27 cellular contexts compared by ENCODE assay signal in genomic region chr1:37680933-37681332, GRCh38. TPM values are rescaled to one million over a fixed set of nuclear protein-coding genes. Genes with fewer than 3 reads are reported as not detected.
DNase-seq lines count a peak whose midpoint lies in the region; ATAC-seq, FAIRE-seq and TF ChIP-seq lines count a peak whose summit lies in the region.
"Had no signal": no experiment of that assay in that cellular context is flagged by ENCODE, and none has a peak within 500 bp of the region (broad histone marks: within the 10 kb centered on the region; RNA-seq: fewer than 3 reads in every experiment).

No MANE protein-coding gene starts in this region.

- H3K4me2 ChIP-seq in astrocyte (ENCODE audit: low read length) = no peak overlapping the region
- H3K4me2 ChIP-seq: A549; BLaER1 treated with 17β-estradiol and CSF1 and Interleukin-3, amounts not matched to agents 10 nM and 100 nM had no signal

- peak overlapping the region; percentile 60 for H3K27ac Mint-ChIP-seq in activated naive CD4-positive, alpha-beta T cell treated with anti-CD3 and anti-CD28 coated beads, Interleukin-2, amount 50 U/mL, for 24 hours
- no peak overlapping the region for H3K27ac Mint-ChIP-seq in activated naive CD4-positive, alpha-beta T cell treated with anti-CD3 and anti-CD28 coated beads for 36 hours
- H3K27ac Mint-ChIP-seq in astrocyte (ENCODE audit: unreplicated experiment) = peak overlapping the region; percentile 3
- peak overlapping the region; percentile 86 for H3K27ac Mint-ChIP-seq in neural crest cell (ENCODE audit: unreplicated experiment)
- no peak overlapping the region for H3K27ac Mint-ChIP-seq in T-helper 17 cell
- no peak overlapping the region for H3K27ac Mint-ChIP-seq in activated T-helper 1 cell treated with anti-CD3 and anti-CD28 coated beads, Interleukin-12 subunit alpha, Interleukin-12 subunit beta, Interleukin-2, Interleukin-4 antibody, amounts not matched to agents 30 ng/mL and 10 ng/mL and 1 ng/mL, durations not matched to agents 14 hours and 24 hours and 36 hours
- H3K27ac Mint-ChIP-seq: CD14-positive monocyte, HFFc6 had no signal

- H3K9me3 Mint-ChIP-seq in activated naive CD4-positive, alpha-beta T cell treated with anti-CD3 and anti-CD28 coated beads, Interleukin-2, amount 50 U/mL, for 24 hours = no peaks in the 10 kb centered on the region
- no peaks in the 10 kb centered on the region for H3K9me3 Mint-ChIP-seq in activated naive CD4-positive, alpha-beta T cell treated with anti-CD3 and anti-CD28 coated beads for 36 hours
- peaks cover 4% of the 10 kb centered on the region for H3K9me3 Mint-ChIP-seq in astrocyte (ENCODE audit: unreplicated experiment)
- no peaks in the 10 kb centered on the region for H3K9me3 Mint-ChIP-seq in neural crest cell
- no peaks in the 10 kb centered on the region for H3K9me3 Mint-ChIP-seq in activated T-helper 1 cell treated with anti-CD3 and anti-CD28 coated beads, Interleukin-12 subunit alpha, Interleukin-12 subunit beta, Interleukin-2, Interleukin-4 antibody, amounts not matched to agents 30 ng/mL and 10 ng/mL and 1 ng/mL, durations not matched to agents 14 hours and 24 hours and 36 hours
- H3K9me3 Mint-ChIP-seq: CD4-positive, alpha-beta memory T cell; HFFc6 had no signal

- H3K4me3 ChIP-seq in astrocyte (ENCODE audit: insufficient read depth, low read depth, low read length) (no peak overlapping the region), bronchial epithelial cell (ENCODE audit: low read depth, low read length) (no peak overlapping the region)
- H3K4me3 ChIP-seq: A549; BLaER1 treated with 17β-estradiol and CSF1 and Interleukin-3, amounts not matched to agents 10 nM and 100 nM; HAP-1 had no signal

- DNase-seq in activated naive CD4-positive, alpha-beta T cell treated with anti-CD3 and anti-CD28 coated beads for 36 hours = no peak
- DNase-seq in astrocyte (ENCODE audit: low read depth) (no peak), bronchial epithelial cell (ENCODE audit: low read depth) (no peak), neural crest cell (ENCODE audit: low read depth, low spot score) (no peak), T-helper 17 cell (no peak)
- no peak for DNase-seq in activated T-helper 1 cell treated with anti-CD3 and anti-CD28 coated beads, Interleukin-12 subunit alpha, Interleukin-12 subunit beta, Interleukin-2, Interleukin-4 antibody, amounts not matched to agents 30 ng/mL and 10 ng/mL and 1 ng/mL, durations not matched to agents 14 hours and 24 hours and 36 hours (ENCODE audit: low spot score)
- DNase-seq: 8988T; ACHN; AML-193; BE2C; Calu3; CD4-positive, alpha-beta memory T cell; COR-L47; DMS53; DMS79 treated with DMSO at 0.1 percent for 48 hours; GF-D8; GOT3; HFFc6 had no signal

- H4K20me1 ChIP-seq in astrocyte (ENCODE audit: insufficient read depth, low read length) = peaks cover 13% of the 10 kb centered on the region

- TF ChIP-seq CTCF in astrocyte (IDR thresholded peaks at IDR 0.05; ENCODE audit: insufficient read depth, low read depth, low read length) (no peak), bronchial epithelial cell (IDR thresholded peaks at IDR 0.05; ENCODE audit: insufficient read depth, low read length, severe bottlenecking) (no peak), neural crest cell (conservative IDR thresholded peaks at IDR 0.05) (no peak)

- H3K36me3 Mint-ChIP-seq in activated naive CD4-positive, alpha-beta T cell treated with anti-CD3 and anti-CD28 coated beads, Interleukin-2, amount 50 U/mL, for 24 hours = peaks cover 6% of the 10 kb centered on the region
- H3K36me3 Mint-ChIP-seq in activated naive CD4-positive, alpha-beta T cell treated with anti-CD3 and anti-CD28 coated beads for 36 hours (ENCODE audit: low read depth) = peaks cover 17% of the 10 kb centered on the region
- H3K36me3 Mint-ChIP-seq in astrocyte (ENCODE audit: low read depth, unreplicated experiment) (peaks cover 9% of the 10 kb centered on the region), neural crest cell (ENCODE audit: low read depth) (peaks cover 5% of the 10 kb centered on the region), T-helper 17 cell (ENCODE audit: low read depth) (peaks cover 4% of the 10 kb centered on the region)
- peaks cover 17% of the 10 kb centered on the region for H3K36me3 Mint-ChIP-seq in activated T-helper 1 cell treated with anti-CD3 and anti-CD28 coated beads, Interleukin-12 subunit alpha, Interleukin-12 subunit beta, Interleukin-2, Interleukin-4 antibody, amounts not matched to agents 30 ng/mL and 10 ng/mL and 1 ng/mL, durations not matched to agents 14 hours and 24 hours and 36 hours (ENCODE audit: low read depth)

- H3K36me3 ChIP-seq in astrocyte (ENCODE audit: insufficient read depth, low read length) (peaks cover 18% of the 10 kb centered on the region), bronchial epithelial cell (ENCODE audit: control insufficient read depth, insufficient read depth, low read length) (peaks cover 9% of the 10 kb centered on the region)
- H3K36me3 ChIP-seq: BE2C had no signal

- ATAC-seq in esophagus mucosa = no peak
- no peak for ATAC-seq in T-helper 17 cell
- ATAC-seq: A549 had no signal

- no peak overlapping the region for H3K27ac ChIP-seq in astrocyte (ENCODE audit: low read depth, low read length)
- H3K27ac ChIP-seq: A549; BLaER1 treated with 17β-estradiol and CSF1 and Interleukin-3, amounts not matched to agents 10 nM and 100 nM had no signal

- H3K4me3 Mint-ChIP-seq in activated naive CD4-positive, alpha-beta T cell treated with anti-CD3 and anti-CD28 coated beads, Interleukin-2, amount 50 U/mL, for 24 hours = no peak overlapping the region
- H3K4me3 Mint-ChIP-seq in activated naive CD4-positive, alpha-beta T cell treated with anti-CD3 and anti-CD28 coated beads for 36 hours = no peak overlapping the region
- H3K4me3 Mint-ChIP-seq in astrocyte (ENCODE audit: unreplicated experiment) = no peak overlapping the region
- no peak overlapping the region for H3K4me3 Mint-ChIP-seq in neural crest cell
- H3K4me3 Mint-ChIP-seq in T-helper 17 cell = no peak overlapping the region
- no peak overlapping the region for H3K4me3 Mint-ChIP-seq in activated T-helper 1 cell treated with anti-CD3 and anti-CD28 coated beads, Interleukin-12 subunit alpha, Interleukin-12 subunit beta, Interleukin-2, Interleukin-4 antibody, amounts not matched to agents 30 ng/mL and 10 ng/mL and 1 ng/mL, durations not matched to agents 14 hours and 24 hours and 36 hours
- H3K4me3 Mint-ChIP-seq: CD14-positive monocyte; CD4-positive, alpha-beta memory T cell; HFFc6 had no signal

- H3K79me2 ChIP-seq in astrocyte (ENCODE audit: insufficient read depth, low read length) = no peaks in the 10 kb centered on the region

- H3K27me3 Mint-ChIP-seq in activated naive CD4-positive, alpha-beta T cell treated with anti-CD3 and anti-CD28 coated beads, Interleukin-2, amount 50 U/mL, for 24 hours = no peaks in the 10 kb centered on the region
- H3K27me3 Mint-ChIP-seq in activated naive CD4-positive, alpha-beta T cell treated with anti-CD3 and anti-CD28 coated beads for 36 hours (ENCODE audit: low read depth) = no peaks in the 10 kb centered on the region
- H3K27me3 Mint-ChIP-seq in astrocyte (ENCODE audit: low read depth, unreplicated experiment) = peaks cover 12% of the 10 kb centered on the region
- H3K27me3 Mint-ChIP-seq in neural crest cell (ENCODE audit: low read depth) = peaks cover 9% of the 10 kb centered on the region
- H3K27me3 Mint-ChIP-seq in T-helper 17 cell = no peaks in the 10 kb centered on the region
- H3K27me3 Mint-ChIP-seq in activated T-helper 1 cell treated with anti-CD3 and anti-CD28 coated beads, Interleukin-12 subunit alpha, Interleukin-12 subunit beta, Interleukin-2, Interleukin-4 antibody, amounts not matched to agents 30 ng/mL and 10 ng/mL and 1 ng/mL, durations not matched to agents 14 hours and 24 hours and 36 hours (ENCODE audit: insufficient read depth) = peaks cover 5% of the 10 kb centered on the region
- H3K27me3 Mint-ChIP-seq: CD4-positive, alpha-beta memory T cell had no signal

- CTCF ChIA-PET in activated naive CD4-positive, alpha-beta T cell treated with anti-CD3 and anti-CD28 coated beads for 36 hours (lab: Charles Lee) = interaction anchor here (0.9 to 6.2 kb wide), 11 partner anchors 9 to 224 kb away, joined by 3 to 85 read pairs (median 4); partner anchors contain the start of genes MEAF6 and SNIP1

- H3K27me3 ChIP-seq in astrocyte (ENCODE audit: insufficient read depth, low read length) (peaks cover 2% of the 10 kb centered on the region), bronchial epithelial cell (ENCODE audit: control insufficient read depth, insufficient read depth, low read length) (no peaks in the 10 kb centered on the region)
- H3K27me3 ChIP-seq: BE2C had no signal

- no peaks in the 10 kb centered on the region for H3K4me1 ChIP-seq in astrocyte (ENCODE audit: insufficient read depth, low read length)
- H3K4me1 ChIP-seq: A549, BE2C, HAP-1 had no signal

- intact Hi-C loops in activated naive CD4-positive, alpha-beta T cell treated with anti-CD3 and anti-CD28 coated beads for 36 hours (cut with micrococcal nuclease) = loop anchor here (5.0 kb wide), 1 partner anchor 194 kb away; no protein-coding TSS in a partner anchor
- intact Hi-C loops in activated T-helper 1 cell treated with anti-CD3 and anti-CD28 coated beads, Interleukin-12 subunit alpha, Interleukin-12 subunit beta, Interleukin-2, Interleukin-4 antibody, amounts not matched to agents 30 ng/mL and 10 ng/mL and 1 ng/mL, durations not matched to agents 14 hours and 24 hours and 36 hours (cut with micrococcal nuclease) = no loop called here

- no peak overlapping the region for H2AFZ ChIP-seq in astrocyte (ENCODE audit: low read depth, low read length)

- H3K9me3 ChIP-seq in astrocyte (ENCODE audit: insufficient read depth, low read depth, low read length) (no peaks in the 10 kb centered on the region), T-helper 17 cell (ENCODE audit: control insufficient read depth, low read length, poor library complexity, severe bottlenecking) (no peaks in the 10 kb centered on the region)
- H3K9me3 ChIP-seq: A549; BE2C; BLaER1 treated with 17β-estradiol and CSF1 and Interleukin-3, amounts not matched to agents 10 nM and 100 nM; HAP-1 had no signal

- peaks cover 8% of the 10 kb centered on the region for H3K4me1 Mint-ChIP-seq in activated naive CD4-positive, alpha-beta T cell treated with anti-CD3 and anti-CD28 coated beads, Interleukin-2, amount 50 U/mL, for 24 hours
- H3K4me1 Mint-ChIP-seq in activated naive CD4-positive, alpha-beta T cell treated with anti-CD3 and anti-CD28 coated beads for 36 hours (ENCODE audit: low read depth) = peaks cover 3% of the 10 kb centered on the region
- H3K4me1 Mint-ChIP-seq in astrocyte (ENCODE audit: low read depth, unreplicated experiment) = peaks cover 4% of the 10 kb centered on the region
- H3K4me1 Mint-ChIP-seq in neural crest cell = no peaks in the 10 kb centered on the region
- peaks cover 12% of the 10 kb centered on the region for H3K4me1 Mint-ChIP-seq in T-helper 17 cell
- H3K4me1 Mint-ChIP-seq in activated T-helper 1 cell treated with anti-CD3 and anti-CD28 coated beads, Interleukin-12 subunit alpha, Interleukin-12 subunit beta, Interleukin-2, Interleukin-4 antibody, amounts not matched to agents 30 ng/mL and 10 ng/mL and 1 ng/mL, durations not matched to agents 14 hours and 24 hours and 36 hours (ENCODE audit: low read depth) = peaks cover 9% of the 10 kb centered on the region

- FAIRE-seq in astrocyte (lab: Jason Lieb, UNC) (no peak), bronchial epithelial cell (lab: Jason Lieb, UNC) (peak; percentile 40)
- FAIRE-seq: A549, GM12891, H54 had no signal

- no peak overlapping the region for H3K9ac ChIP-seq in astrocyte (ENCODE audit: low read length)
- H3K9ac ChIP-seq: BLaER1 treated with 17β-estradiol and CSF1 and Interleukin-3, amounts not matched to agents 10 nM and 100 nM had no signal

RNA-seq across cellular contexts. Expression of gene CDCA8, which starts 11.4 kb away (rescaled TPM):
- total RNA-seq in activated naive CD4-positive, alpha-beta T cell treated with anti-CD3 and anti-CD28 coated beads for 36 hours = 10 to 100 TPM; 73.6 to 78.6 TPM
- 4.2 and 5.5 TPM in 2 replicates for total RNA-seq in astrocyte
- 0.26 and 0.38 TPM in 2 replicates for total RNA-seq in bronchial epithelial cell
- total RNA-seq in neural crest cell = 70.3 and 72.1 TPM in 2 replicates
- 14.1 TPM for total RNA-seq in esophagus mucosa
- total RNA-seq in T-helper 17 cell = under 1 TPM; 0.70 TPM
- 33.5 and 37.2 TPM in 2 replicates for total RNA-seq in activated T-helper 1 cell treated with anti-CD3 and anti-CD28 coated beads, Interleukin-12 subunit alpha, Interleukin-12 subunit beta, Interleukin-2, Interleukin-4 antibody, amounts not matched to agents 30 ng/mL and 10 ng/mL and 1 ng/mL, durations not matched to agents 14 hours and 24 hours and 36 hours

RNA-seq across cellular contexts. Expression of gene RSPO1, which starts 46.2 kb away (rescaled TPM):
- total RNA-seq in activated naive CD4-positive, alpha-beta T cell treated with anti-CD3 and anti-CD28 coated beads for 36 hours = not detected
- total RNA-seq in astrocyte = not detected in 2 replicates
- not detected in 2 replicates for total RNA-seq in bronchial epithelial cell
- 0.50 and 0.54 TPM in 2 replicates for total RNA-seq in neural crest cell
- total RNA-seq in esophagus mucosa = 0.20 TPM
- not detected for total RNA-seq in T-helper 17 cell
- total RNA-seq in activated T-helper 1 cell treated with anti-CD3 and anti-CD28 coated beads, Interleukin-12 subunit alpha, Interleukin-12 subunit beta, Interleukin-2, Interleukin-4 antibody, amounts not matched to agents 30 ng/mL and 10 ng/mL and 1 ng/mL, durations not matched to agents 14 hours and 24 hours and 36 hours = not detected in 2 replicates
- total RNA-seq: Calu3; CD4-positive, alpha-beta memory T cell; Daoy; HFFc6 had no signal

Comparison
In these comparisons a context has a peak if more than half of its experiments do, and no peak if none do; other contexts are left out.
1. H3K27ac Mint-ChIP-seq: peak in activated naive CD4-positive, alpha-beta T cell treated with anti-CD3 and anti-CD28 coated beads, Interleukin-2, amount 50 U/mL, for 24 hours (single experiment), astrocyte (single experiment) and neural crest cell (single experiment); none in activated naive CD4-positive, alpha-beta T cell treated with anti-CD3 and anti-CD28 coated beads for 36 hours (single experiment), T-helper 17 cell (single experiment) and activated T-helper 1 cell treated with anti-CD3 and anti-CD28 coated beads, Interleukin-12 subunit alpha, Interleukin-12 subunit beta, Interleukin-2, Interleukin-4 antibody, amounts not matched to agents 30 ng/mL and 10 ng/mL and 1 ng/mL, durations not matched to agents 14 hours and 24 hours and 36 hours (single experiment).